Comparison of ENCODE assay signal across 18 cellular contexts in genomic region chr7:41652265-41652664, GRCh38.
"Had no signal": no experiment of that assay in that cellular context is flagged by ENCODE, and none has a peak within 500 bp of the region (broad histone marks: within the 10 kb centered on the region; RNA-seq: fewer than 3 reads in every experiment).

No MANE protein-coding gene starts in this region.

- H3K4me1 ChIP-seq: lower lobe of right lung, pancreas, vagina had no signal

- ATAC-seq: activated naive CD4-positive, alpha-beta T cell treated with anti-CD3 and anti-CD28 coated beads, Interleukin-2, amount 50 U/mL, for 72 hours; lower lobe of right lung; pancreas had no signal

- H3K36me3 ChIP-seq: lower lobe of right lung, pancreas, tibial artery, vagina had no signal

- H3K4me3 Mint-ChIP-seq: activated T-cell treated with anti-CD3 and anti-CD28 coated beads, Interleukin-2, amount 50 U/mL, for 24 hours; brain; naive B cell had no signal

- H3K27me3 ChIP-seq: tibial artery, vagina had no signal

- H3K4me3 ChIP-seq: dorsolateral prefrontal cortex, lower lobe of right lung, pancreas, tibial artery, vagina had no signal

- H3K9me3 ChIP-seq: lower lobe of right lung, pancreas, tibial artery, vagina had no signal

- H3K4me1 Mint-ChIP-seq: naive B cell had no signal

- H3K36me3 Mint-ChIP-seq: activated naive CD4-positive, alpha-beta T cell treated with anti-CD3 and anti-CD28 coated beads, Interleukin-2, amount 50 U/mL, for 72 hours; brain; naive B cell had no signal

- H3K27me3 Mint-ChIP-seq: activated T-cell treated with anti-CD3 and anti-CD28 coated beads, Interleukin-2, amount 50 U/mL, for 24 hours had no signal

- H3K27ac ChIP-seq: dorsolateral prefrontal cortex, lower lobe of right lung, pancreas, tibial artery, vagina had no signal

- H3K27ac Mint-ChIP-seq: activated naive CD4-positive, alpha-beta T cell treated with anti-CD3 and anti-CD28 coated beads, Interleukin-2, amount 50 U/mL, for 72 hours; activated T-cell treated with anti-CD3 and anti-CD28 coated beads, Interleukin-2, amount 50 U/mL, for 24 hours; brain; naive B cell had no signal

- H3K9me3 Mint-ChIP-seq: activated T-cell treated with anti-CD3 and anti-CD28 coated beads, Interleukin-2, amount 50 U/mL, for 24 hours; brain; naive B cell had no signal

- DNase-seq: activated CD4-positive, alpha-beta T cell treated with anti-CD3 and anti-CD28 coated beads, Interleukin-2, amount 50 U/mL, for 4 hours; activated CD4-positive, CD25-positive, alpha-beta regulatory T cell treated with anti-CD3 and anti-CD28 coated beads, Interleukin-2, amount 50 U/mL, for 72 hours; activated effector memory CD4-positive, alpha-beta T cell treated with Interleukin-2 at 50 U/mL for 16 hours; activated T-cell treated with anti-CD3 and anti-CD28 coated beads, Interleukin-2, amount 50 U/mL, for 24 hours; amygdala; cerebellar nuclear complex; dorsolateral prefrontal cortex; hippocampal formation; lower lobe of right lung; midbrain; naive B cell; pancreas; small intestine; T-helper 9 cell; tibial artery had no signal
